24 cellular contexts compared by ENCODE assay signal in genomic region chr12:21598651-21599050, GRCh38. TPM values are rescaled to one million over a fixed set of nuclear protein-coding genes. Genes with fewer than 3 reads are reported as not detected.
"Had no signal": no experiment of that assay in that cellular context is flagged by ENCODE, and none has a peak within 500 bp of the region (broad histone marks: within the 10 kb centered on the region; RNA-seq: fewer than 3 reads in every experiment).

No MANE protein-coding gene starts in this region.

- DNase-seq: Kasumi-1, MM.1S, NCI-H1092 treated with DMSO at 0.1 percent for 48 hours, NCI-H1436, NCI-H187, NCI-H2029, NCI-H2081 treated with DMSO at 0.1 percent for 48 hours, NCI-H2171, NCI-H226, NCI-H446, NCI-H510A, NCI-H524 treated with DMSO at 0.1 percent for 48 hours, NCI-H69, NCI-H774, PC-3, SHP77, SJCRH30 had no signal

- H3K27me3 ChIP-seq: SJCRH30 had no signal

- H3K4me2 ChIP-seq: KMS-11 had no signal

- H3K27ac ChIP-seq: KMS-11, RWPE1, SJCRH30 had no signal

- ATAC-seq: K562, Panc1, PC-3, SK-N-SH treated with all-trans-retinoic acid at 6 μM for 48 hours had no signal

- H3K36me3 ChIP-seq: SJCRH30 had no signal

- H3K4me3 ChIP-seq: K562, SJCRH30 had no signal

- H3K9me3 ChIP-seq: SJCRH30 had no signal

- H3K4me1 ChIP-seq: SJCRH30 had no signal

RNA-seq across cellular contexts. Expression of gene GYS2, which starts 6.0 kb away (rescaled TPM):
- total RNA-seq: HT1080, K562, M059J, PC-3, SJCRH30 had no signal
